10 cellular contexts compared by ENCODE assay signal in genomic region chr11:34251640-34251980, GRCh38.
DNase-seq lines count a peak whose midpoint lies in the region; ATAC-seq and TF ChIP-seq lines count a peak whose summit lies in the region.
"Had no signal": no experiment of that assay in that cellular context is flagged by ENCODE, and none has a peak within 500 bp of the region (broad histone marks: within the 10 kb centered on the region; RNA-seq: fewer than 3 reads in every experiment).

No MANE protein-coding gene starts in this region.

- CTCF ChIA-PET in HEK293 (lab: Yijun Ruan, JAX) = interaction anchor here (0.7 to 1.3 kb wide), 3 partner anchors 9 to 1033 kb away, joined by 3 to 4 read pairs (median 3); no protein-coding TSS in a partner anchor

- POLR2A ChIA-PET in HEK293 (lab: Yijun Ruan, JAX) = interaction anchor here (2.5 kb wide), 1 partner anchor 107 kb away, joined by 11 read pairs; the partner anchor contains the start of gene ABTB2

- peak; percentile 37 for DNase-seq in A172 (ENCODE audit: low spot score)
- peak; percentile 46 for DNase-seq in astrocyte of the hippocampus (ENCODE audit: low read depth, low spot score)
- no peak for DNase-seq in HK-2 (ENCODE audit: unreplicated experiment)
- no peak for DNase-seq in HPDE6-E6E7 (ENCODE audit: extremely low spot score)
- DNase-seq: NCI-H1436 treated with DMSO at 0.1 percent for 48 hours had no signal

- H3K4me3 ChIP-seq in HEK293 (ENCODE audit: low read depth, low read length) (no peak overlapping the region), mesodermal cell (ENCODE audit: extremely low read depth, insufficient read depth, low read length, poor library complexity, severe bottlenecking) (no peak overlapping the region)
- H3K4me3 ChIP-seq: SK-N-MC had no signal

- ATAC-seq in HG02970 (IDR thresholded peaks at IDR 0.05; ENCODE audit: low FRiP score, unreplicated experiment) = no peak
- ATAC-seq in GM18873 (IDR thresholded peaks at IDR 0.05; ENCODE audit: low FRiP score, unreplicated experiment) = no peak

- H3K4me1 ChIP-seq in HEK293 (ENCODE audit: control insufficient read depth, insufficient read depth, low read length) (peaks cover 2% of the 10 kb centered on the region; the same call in 1 of the 2 replicates), mesodermal cell (ENCODE audit: control insufficient read depth, insufficient read depth, low read length, poor library complexity, severe bottlenecking) (peaks cover 28% of the 10 kb centered on the region)

- H3K9me3 ChIP-seq in HEK293 (ENCODE audit: control insufficient read depth, insufficient read depth, low read depth, low read length) (no peaks in the 10 kb centered on the region), mesodermal cell (ENCODE audit: control insufficient read depth, low read length) (no peaks in the 10 kb centered on the region)

- H3K27ac ChIP-seq in HEK293 (ENCODE audit: extremely low read depth, low read depth, low read length) = no peak overlapping the region
- peak overlapping the region; percentile 81 for H3K27ac ChIP-seq in mesodermal cell (ENCODE audit: low read depth, low read length, severe bottlenecking)
- H3K27ac ChIP-seq: SK-N-MC had no signal

- no peak for TF ChIP-seq CTCF in HEK293 (tag by site-specific recombination; IDR thresholded peaks at IDR 0.05)

- H3K36me3 ChIP-seq in HEK293 (ENCODE audit: control insufficient read depth in 2 of 2, insufficient read depth in 1 of 2, low read length in 2 of 2) (no peaks in the 10 kb centered on the region), mesodermal cell (ENCODE audit: control insufficient read depth, insufficient read depth, low read length) (no peaks in the 10 kb centered on the region)

- WGBS in mesodermal cell (ENCODE audit: insufficient coverage in 2 of 2), 2 experiments = 55 to 63% methylated on average over 2 of the region's 2 CpGs

TF ChIP-seq in HEK293, 187 proteins besides CTCF, POLR2A, EP300 and RAD21:
- TF ChIP-seq PRDM1 (tag by site-specific recombination; IDR thresholded peaks at IDR 0.05) (peak; percentile 33; the same call in 1 of the 2 replicates), ZNF830 (tag by site-specific recombination; IDR thresholded peaks at IDR 0.05; ENCODE audit: low read depth) (no peak)

Comparison
In these comparisons a context has a peak if more than half of its experiments do, and no peak if none do; other contexts are left out.
1. DNase-seq: peak in A172 (single experiment) and astrocyte of the hippocampus (single experiment); none in HK-2 (single experiment) and HPDE6-E6E7 (single experiment).